Comparison of ENCODE assay signal across 14 cellular contexts in the genomic region with DNA sequence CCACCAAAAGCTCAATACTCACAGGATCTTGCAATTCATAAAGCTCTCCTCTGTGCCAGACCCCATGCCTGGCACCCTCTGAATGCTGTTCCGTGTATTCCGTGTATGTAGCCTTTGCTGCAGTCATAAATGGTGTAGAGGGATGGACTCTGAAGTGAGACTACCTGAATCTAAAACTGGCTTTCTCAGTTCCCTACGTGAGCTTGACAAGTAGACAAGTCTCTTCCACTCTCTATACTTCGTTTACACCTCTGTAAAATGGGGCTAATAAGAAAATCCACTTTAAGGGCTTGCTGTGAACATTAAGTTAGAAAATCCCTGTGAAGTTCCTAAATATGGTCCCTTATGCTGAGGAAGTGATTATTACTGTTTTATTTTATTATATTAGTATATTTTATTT. TPM values are rescaled to one million over a fixed set of nuclear protein-coding genes. Genes with fewer than 3 reads are reported as not detected.
DNase-seq lines count a peak whose midpoint lies in the region; ATAC-seq and TF ChIP-seq lines count a peak whose summit lies in the region.
"Had no signal": no experiment of that assay in that cellular context is flagged by ENCODE, and none has a peak within 500 bp of the region (broad histone marks: within the 10 kb centered on the region; RNA-seq: fewer than 3 reads in every experiment).

No MANE protein-coding gene starts in this region.

- CTCF ChIA-PET in activated B cell treated with CpG ODN at 0.5 μM for 24 hours (lab: Charles Lee): interaction anchor here (1.6 to 1.8 kb wide), 2 partner anchors 30 to 56 kb away, joined by 4 to 5 read pairs; no protein-coding TSS in a partner anchor

- H3K4me1 Mint-ChIP-seq in stimulated activated naive CD8-positive, alpha-beta T cell treated with anti-CD3 and anti-CD28 coated beads, Interleukin-15, Interleukin-2, amounts not matched to agents 100 ng/mL and 50 ng/mL, for 24 hours (ENCODE audit: low read depth): peaks cover 80% of the 10 kb centered on the region
- H3K4me1 Mint-ChIP-seq in stimulated activated naive CD8-positive, alpha-beta T cell treated with anti-CD3 and anti-CD28 coated beads, Interleukin-15, amount 100 ng/mL, for 72 hours: peaks cover 64% of the 10 kb centered on the region
- H3K4me1 Mint-ChIP-seq in activated B cell treated with CpG ODN at 0.5 μM for 24 hours: peaks cover 76% of the 10 kb centered on the region

- no peak for TF ChIP-seq CTCF in activated B cell treated with CpG ODN at 0.5 μM for 24 hours (IDR thresholded peaks at IDR 0.05)

- peak overlapping the region; percentile 19 for H3K27ac Mint-ChIP-seq in stimulated activated naive CD8-positive, alpha-beta T cell treated with anti-CD3 and anti-CD28 coated beads, Interleukin-15, Interleukin-2, amounts not matched to agents 100 ng/mL and 50 ng/mL, for 24 hours
- H3K27ac Mint-ChIP-seq in stimulated activated naive CD8-positive, alpha-beta T cell treated with anti-CD3 and anti-CD28 coated beads, Interleukin-15, amount 100 ng/mL, for 72 hours: peak overlapping the region in 1 of 2 donors; percentile 4
- H3K27ac Mint-ChIP-seq in activated B cell treated with CpG ODN at 0.5 μM for 24 hours: peak overlapping the region; percentile 70

- H3K9me3 Mint-ChIP-seq in stimulated activated naive CD8-positive, alpha-beta T cell treated with anti-CD3 and anti-CD28 coated beads, Interleukin-15, Interleukin-2, amounts not matched to agents 100 ng/mL and 50 ng/mL, for 24 hours: no peaks in the 10 kb centered on the region
- H3K9me3 Mint-ChIP-seq in stimulated activated naive CD8-positive, alpha-beta T cell treated with anti-CD3 and anti-CD28 coated beads, Interleukin-15, amount 100 ng/mL, for 72 hours: no peaks in the 10 kb centered on the region
- no peaks in the 10 kb centered on the region for H3K9me3 Mint-ChIP-seq in activated B cell treated with CpG ODN at 0.5 μM for 24 hours

- H3K36me3 Mint-ChIP-seq in stimulated activated naive CD8-positive, alpha-beta T cell treated with anti-CD3 and anti-CD28 coated beads, Interleukin-15, Interleukin-2, amounts not matched to agents 100 ng/mL and 50 ng/mL, for 24 hours (ENCODE audit: low read depth): peaks cover 63% of the 10 kb centered on the region
- H3K36me3 Mint-ChIP-seq in activated B cell treated with CpG ODN at 0.5 μM for 24 hours (ENCODE audit: low read depth): peaks cover 58% of the 10 kb centered on the region

- POLR2A ChIA-PET in activated B cell treated with CpG ODN at 0.5 μM for 24 hours (lab: Charles Lee): interaction anchor here (1.0 to 9.4 kb wide), 5 partner anchors 22 to 56 kb away, joined by 4 to 140 read pairs (median 5); partner anchors contain the start of gene PPP1R16B

- DNase-seq in stimulated activated naive CD8-positive, alpha-beta T cell treated with anti-CD3 and anti-CD28 coated beads, Interleukin-15, amount 100 ng/mL, for 72 hours: no peak
- DNase-seq in activated B cell treated with CpG ODN at 0.5 μM for 24 hours: no peak
- no peak for DNase-seq in kidney glomerular epithelial cell (lab: John Stamatoyannopoulos, UW)
- no peak for DNase-seq in Right ventricle myocardium superior
- DNase-seq in mucosa of gallbladder (ENCODE audit: low spot score): no peak
- DNase-seq: activated effector memory CD4-positive, alpha-beta T cell treated with Interleukin-2 at 50 U/mL for 16 hours; IMR-90; NCI-H2029; NCI-H510A; right lobe of liver had no signal

- no peaks in the 10 kb centered on the region for H3K27me3 Mint-ChIP-seq in stimulated activated naive CD8-positive, alpha-beta T cell treated with anti-CD3 and anti-CD28 coated beads, Interleukin-15, Interleukin-2, amounts not matched to agents 100 ng/mL and 50 ng/mL, for 24 hours
- H3K27me3 Mint-ChIP-seq in stimulated activated naive CD8-positive, alpha-beta T cell treated with anti-CD3 and anti-CD28 coated beads, Interleukin-15, amount 100 ng/mL, for 72 hours: no peaks in the 10 kb centered on the region
- no peaks in the 10 kb centered on the region for H3K27me3 Mint-ChIP-seq in activated B cell treated with CpG ODN at 0.5 μM for 24 hours

- H3K4me3 Mint-ChIP-seq in stimulated activated naive CD8-positive, alpha-beta T cell treated with anti-CD3 and anti-CD28 coated beads, Interleukin-15, Interleukin-2, amounts not matched to agents 100 ng/mL and 50 ng/mL, for 24 hours: no peak overlapping the region
- H3K4me3 Mint-ChIP-seq in stimulated activated naive CD8-positive, alpha-beta T cell treated with anti-CD3 and anti-CD28 coated beads, Interleukin-15, amount 100 ng/mL, for 72 hours: no peak overlapping the region
- peak overlapping the region; percentile 28 for H3K4me3 Mint-ChIP-seq in activated B cell treated with CpG ODN at 0.5 μM for 24 hours

- ATAC-seq in stimulated activated naive CD8-positive, alpha-beta T cell treated with anti-CD3 and anti-CD28 coated beads, Interleukin-15, amount 100 ng/mL, for 72 hours: no peak
- ATAC-seq in GM21576 (IDR thresholded peaks at IDR 0.05; ENCODE audit: unreplicated experiment) (peak; percentile 40), activated B cell treated with CpG ODN at 0.5 μM for 24 hours (ENCODE audit: low read depth) (no peak), Right ventricle myocardium superior (ENCODE audit: poor library complexity) (no peak)
- no peak for ATAC-seq in activated CD4-positive, CD25-positive, alpha-beta regulatory T cell treated with anti-CD3 and anti-CD28 coated beads, Interleukin-2, amount 50 U/mL, for 24 hours
- ATAC-seq: right lobe of liver had no signal

- intact Hi-C loops in activated B cell treated with CpG ODN at 0.5 μM for 24 hours (cut with micrococcal nuclease): no loop called here
- intact Hi-C loops in Right ventricle myocardium superior (cut with DNase I): no loop called here

RNA-seq across cellular contexts. Expression of gene PPP1R16B, which starts 31.5 kb away (rescaled TPM):
- total RNA-seq in activated B cell treated with CpG ODN at 0.5 μM for 24 hours: 98.3 and 99.3 TPM in 2 replicates
- total RNA-seq in Right ventricle myocardium superior: 6.8 TPM
- 4.1 TPM for total RNA-seq in mucosa of gallbladder
- total RNA-seq: IMR-90, osteocyte had no signal

Comparison
In these comparisons a context has a peak if more than half of its experiments do, and no peak if none do; other contexts are left out.
1. RNA of gene PPP1R16B, which starts 31.5 kb away (total RNA-seq): 98.3 to 99.3 TPM in activated B cell treated with CpG ODN at 0.5 μM for 24 hours; 6.8 TPM in Right ventricle myocardium superior (single experiment) and 4.1 TPM in mucosa of gallbladder (single experiment); every median in the first group is over 10 times any median in the second.